Comparison of ENCODE assay signal across 1 cellular context in genomic region chr1:112251766-112252506, GRCh38.
TF ChIP-seq lines count a peak whose summit lies in the region.

No MANE protein-coding gene starts in this region.

TF ChIP-seq in A549, 52 proteins besides CTCF, POLR2A, EP300 and RAD21 (continued from another document):
- TF ChIP-seq FOSL2 (IDR thresholded peaks at IDR 0.05) (0 out of 2 replicates have a peak, but pooled peaks have one; percentile 37), FOSL2 (CRISPR knock-in tag; IDR thresholded peaks at IDR 0.05) (no peak), CEBPB (IDR thresholded peaks at IDR 0.05) (0 out of 4 replicates have a peak, but pooled peaks of 1 of the 2 experiments have one; percentile 13), JUNB (IDR thresholded peaks at IDR 0.05) (0 out of 2 replicates have a peak, but pooled peaks have one; percentile 26), RARB (CRISPR knock-in tag; IDR thresholded peaks at IDR 0.05) (no peak), CBX8 (IDR thresholded peaks at IDR 0.05) (no peak), PHF8 (IDR thresholded peaks at IDR 0.05; ENCODE audit: borderline replicate concordance, low read depth) (no peak)
